ENCODE assay signal across 20 cellular contexts in genomic region chr3:98528474-98529346, GRCh38. TPM values are rescaled to one million over a fixed set of nuclear protein-coding genes. Genes with fewer than 3 reads are reported as not detected.
DNase-seq lines count a peak whose midpoint lies in the region; ATAC-seq, FAIRE-seq and TF ChIP-seq lines count a peak whose summit lies in the region.
"Had no signal": no experiment of that assay in that cellular context is flagged by ENCODE, and none has a peak within 500 bp of the region (broad histone marks: within the 10 kb centered on the region; RNA-seq: fewer than 3 reads in every experiment).

No MANE protein-coding gene starts in this region.

- H3K9me2 ChIP-seq in SU-DHL-6 (replicated peaks; ENCODE audit: insufficient read depth, low read length): no peaks in the 10 kb centered on the region

- no peaks in the 10 kb centered on the region for H3K4me1 ChIP-seq in keratinocyte (ENCODE audit: control insufficient read depth, extremely low read depth, insufficient read depth, low read length)
- H3K4me1 ChIP-seq: tibial artery had no signal

- H4K20me1 ChIP-seq in SU-DHL-6 (ENCODE audit: low read depth, low read length): no peaks in the 10 kb centered on the region
- H4K20me1 ChIP-seq in keratinocyte (ENCODE audit: control insufficient read depth, extremely low read depth, insufficient read depth, low read length): no peaks in the 10 kb centered on the region

- H3K9ac ChIP-seq in SU-DHL-6 (ENCODE audit: low read length): no peak overlapping the region
- H3K9ac ChIP-seq in keratinocyte (ENCODE audit: control insufficient read depth, extremely low read depth, insufficient read depth, low read length): no peak overlapping the region

- H3K9me3 ChIP-seq in SU-DHL-6 (ENCODE audit: insufficient read depth, low read length) (no peaks in the 10 kb centered on the region), keratinocyte (ENCODE audit: control insufficient read depth, low read depth, low read length) (no peaks in the 10 kb centered on the region)
- H3K9me3 ChIP-seq: tibial artery had no signal

- H2AFZ ChIP-seq in SU-DHL-6 (ENCODE audit: low read depth, low read length, severe bottlenecking) (no peak overlapping the region), keratinocyte (ENCODE audit: control insufficient read depth, low read length) (peak overlapping the region; percentile 28)

- H3K4me3 ChIP-seq in GM06990 (replicated peaks; ENCODE audit: low read depth, low read length) (peak overlapping the region; percentile 47), GM12875 (ENCODE audit: low read depth, low read length) (peak overlapping the region; percentile 23), SU-DHL-6 (ENCODE audit: insufficient read depth, low read length, poor library complexity, severe bottlenecking) (no peak overlapping the region), keratinocyte (ENCODE audit: control insufficient read depth in 2 of 3, extremely low read depth in 1 of 3, insufficient read depth in 2 of 3, low read depth in 1 of 3, low read length in 3 of 3) (no peak overlapping the region)
- H3K4me3 ChIP-seq: tibial artery had no signal

- FAIRE-seq in keratinocyte (lab: Jason Lieb, UNC): no peak
- FAIRE-seq: G401.6 had no signal

- no peaks in the 10 kb centered on the region for H3K9me1 ChIP-seq in keratinocyte (ENCODE audit: control insufficient read depth, extremely low read depth, insufficient read depth, low read length)

- H3K36me3 ChIP-seq in GM06990 (ENCODE audit: control insufficient read depth, insufficient read depth, low read length) (peaks cover 3% of the 10 kb centered on the region; the same call in 1 of the 2 replicates), SU-DHL-6 (ENCODE audit: low read length) (no peaks in the 10 kb centered on the region; the same call in 1 of the 2 replicates), keratinocyte (ENCODE audit: control insufficient read depth in 2 of 2, extremely low read depth in 1 of 2, insufficient read depth in 2 of 2, low read length in 2 of 2) (no peaks in the 10 kb centered on the region)
- H3K36me3 ChIP-seq: tibial artery had no signal

- peaks cover 29% of the 10 kb centered on the region for H3F3A ChIP-seq in SU-DHL-6 (ENCODE audit: insufficient read depth)

- no peak for ATAC-seq in GM19395 (IDR thresholded peaks at IDR 0.05; ENCODE audit: unreplicated experiment)
- ATAC-seq: activated naive CD4-positive, alpha-beta T cell treated with anti-CD3 and anti-CD28 coated beads, Interleukin-2, amount 50 U/mL, for 72 hours; naive thymus-derived CD8-positive, alpha-beta T cell; SK-N-SH treated with all-trans-retinoic acid at 6 μM for 48 hours; stimulated activated naive CD8-positive, alpha-beta T cell treated with anti-CD3 and anti-CD28 coated beads, Interleukin-15, Interleukin-2, amounts not matched to agents 100 U/mL and 50 U/mL, for 24 hours had no signal

- DNase-seq in GM06990 (ENCODE audit: extremely low read depth, insufficient read length) (no peak), keratinocyte (ENCODE audit: low read depth, low spot score) (no peak), RWPE1 (ENCODE audit: low spot score) (no peak)
- DNase-seq in stimulated activated naive CD4-positive, alpha-beta T cell treated with Interleukin-2 at 50 U/mL for 16 hours (lab: John Stamatoyannopoulos, UW): no peak
- DNase-seq: activated CD4-positive, alpha-beta T cell treated with anti-CD3 and anti-CD28 coated beads for 48 hours; CD4-positive, CD25-positive, alpha-beta regulatory T cell; DMS 273 treated with DMSO at 0.1 percent for 48 hours; effector memory CD4-positive, alpha-beta T cell; naive thymus-derived CD8-positive, alpha-beta T cell; NCI-H1105; NCI-H2081; stimulated activated CD4-positive, alpha-beta T cell treated with anti-CD3 and anti-CD28 coated beads, Interleukin-2, amount 100 ng/mL, for 24 hours; stimulated activated naive CD8-positive, alpha-beta T cell treated with anti-CD3 and anti-CD28 coated beads, Interleukin-15, Interleukin-2, amounts not matched to agents 100 U/mL and 50 U/mL, for 24 hours; tibial artery had no signal

- peak overlapping the region; percentile 34; the same call in 1 of the 2 replicates for H3K27ac ChIP-seq in SU-DHL-6 (ENCODE audit: low read depth, low read length)
- H3K27ac ChIP-seq in keratinocyte (ENCODE audit: control insufficient read depth, insufficient read depth, low read length): no peak overlapping the region
- H3K27ac ChIP-seq in RWPE1: no peak overlapping the region
- H3K27ac ChIP-seq: tibial artery had no signal

- H3K79me2 ChIP-seq in SU-DHL-6 (ENCODE audit: insufficient read depth, low read length) (peaks cover 19% of the 10 kb centered on the region), keratinocyte (ENCODE audit: control insufficient read depth, insufficient read depth, low read length) (no peaks in the 10 kb centered on the region)

- CTCF ChIA-PET in RWPE1 (lab: Yijun Ruan, JAX): interaction anchor here (0.7 kb wide), 1 partner anchor 17 kb away, joined by 3 read pairs; no protein-coding TSS in a partner anchor

- POLR2A ChIA-PET in RWPE1 (lab: Yijun Ruan, JAX; ENCODE audit: low non-redundant PET): no interaction called here

- dilution Hi-C loops in keratinocyte (cut with MboI; ENCODE audit: extremely low pct_ligation_motif_present, low sequenced_read_pairs): no loop called here

- H3K27me3 ChIP-seq in GM06990 (replicated peaks; ENCODE audit: control insufficient read depth, insufficient read depth, low read length): no peaks in the 10 kb centered on the region
- H3K27me3 ChIP-seq in SU-DHL-6 (ENCODE audit: low read length): no peaks in the 10 kb centered on the region
- H3K27me3 ChIP-seq in keratinocyte (ENCODE audit: control insufficient read depth, extremely low read depth, insufficient read depth, low read length): no peaks in the 10 kb centered on the region

- peak overlapping the region; percentile 88 for H3K4me2 ChIP-seq in SU-DHL-6 (ENCODE audit: low read depth, low read length, poor library complexity, severe bottlenecking)
- no peak overlapping the region for H3K4me2 ChIP-seq in keratinocyte (ENCODE audit: control insufficient read depth, extremely low read depth, insufficient read depth, low read depth, low read length)

- TF ChIP-seq CTCF in GM06990 (IDR thresholded peaks at IDR 0.05; ENCODE audit: insufficient read depth, low read length, poor library complexity, severe bottlenecking) (no peak), GM12875 (IDR thresholded peaks at IDR 0.05; ENCODE audit: borderline replicate concordance, insufficient read depth, low read depth, low read length) (no peak), SU-DHL-6 (IDR thresholded peaks at IDR 0.05; ENCODE audit: insufficient read depth, low read length, poor library complexity, severe bottlenecking) (no peak), keratinocyte (optimal IDR thresholded peaks at IDR 0.05 in 1 of 3, IDR thresholded peaks at IDR 0.05 in 1 of 3, conservative IDR thresholded peaks at IDR 0.05 in 1 of 3; ENCODE audit: extremely low read depth in 1 of 3, insufficient read depth in 2 of 3, low read length in 3 of 3) (no peak), RWPE1 (conservative IDR thresholded peaks at IDR 0.05; ENCODE audit: low read depth) (no peak)

RNA-seq across cellular contexts. Expression of gene GPR15, which starts 3.1 kb away (rescaled TPM):
- polyA plus RNA-seq in keratinocyte: 0.05 TPM in 1 of 3 replicates, not detected in the others
- not detected for polyA plus RNA-seq in keratinocyte (2011; ENCODE audit: low read depth)
- not detected in 2 replicates for polyA plus RNA-seq in keratinocyte (2011; cell fraction: cytosol; rRNA removed)
- not detected in 2 replicates for polyA plus RNA-seq in keratinocyte (2011; cell fraction: nucleus; rRNA removed)
- polyA plus RNA-seq in keratinocyte (2012; ENCODE audit: low replicate concordance): not detected in 2 replicates
- polyA minus RNA-seq in keratinocyte: not detected in 3 replicates
- polyA minus RNA-seq in keratinocyte (2011; cell fraction: cytosol; rRNA and poly(A)+ RNA removed): not detected
- not detected in 2 replicates for polyA minus RNA-seq in keratinocyte (2011; cell fraction: nucleus; rRNA and poly(A)+ RNA removed)

RNA-seq across cellular contexts. Expression of gene CLDND1, which starts 6.0 kb away (rescaled TPM):
- polyA plus RNA-seq in keratinocyte: 92.0 to 137 TPM (median 126 TPM) in 3 replicates
- 57.5 TPM for polyA plus RNA-seq in keratinocyte (2011; ENCODE audit: low read depth)
- polyA plus RNA-seq in keratinocyte (2011; cell fraction: cytosol; rRNA removed): 74.2 and 135 TPM in 2 replicates
- polyA plus RNA-seq in keratinocyte (2011; cell fraction: nucleus; rRNA removed): 179 and 238 TPM in 2 replicates
- 39.4 and 160 TPM in 2 replicates for polyA plus RNA-seq in keratinocyte (2012; ENCODE audit: low replicate concordance)
- 61.0 to 132 TPM (median 88.0 TPM) in 3 replicates for polyA minus RNA-seq in keratinocyte
- polyA minus RNA-seq in keratinocyte (2011; cell fraction: cytosol; rRNA and poly(A)+ RNA removed): 47.4 TPM
- 37.5 and 80.5 TPM in 2 replicates for polyA minus RNA-seq in keratinocyte (2011; cell fraction: nucleus; rRNA and poly(A)+ RNA removed)

RNA-seq across cellular contexts. Expression of gene OR5K2, which starts 31.2 kb away (rescaled TPM):
- not detected in 3 replicates for polyA plus RNA-seq in keratinocyte
- polyA plus RNA-seq in keratinocyte (2011; ENCODE audit: low read depth): not detected
- not detected in 2 replicates for polyA plus RNA-seq in keratinocyte (2011; cell fraction: cytosol; rRNA removed)
- not detected in 2 replicates for polyA plus RNA-seq in keratinocyte (2011; cell fraction: nucleus; rRNA removed)
- polyA plus RNA-seq in keratinocyte (2012; ENCODE audit: low replicate concordance): 0.16 TPM in 1 of 2 replicates, not detected in the other
- not detected in 3 replicates for polyA minus RNA-seq in keratinocyte
- not detected for polyA minus RNA-seq in keratinocyte (2011; cell fraction: cytosol; rRNA and poly(A)+ RNA removed)
- not detected in 2 replicates for polyA minus RNA-seq in keratinocyte (2011; cell fraction: nucleus; rRNA and poly(A)+ RNA removed)
- polyA plus RNA-seq: CD4-positive, CD25-positive, alpha-beta regulatory T cell; naive thymus-derived CD8-positive, alpha-beta T cell had no signal

Comparison
In these comparisons a context has a peak if more than half of its experiments do, and no peak if none do; other contexts are left out.
1. H3K4me3 ChIP-seq: peak in GM06990 (single experiment) and GM12875 (single experiment); none in SU-DHL-6 (single experiment) and keratinocyte (0 of 3).